ENCODE assay signal across 15 cellular contexts in the genomic region with DNA sequence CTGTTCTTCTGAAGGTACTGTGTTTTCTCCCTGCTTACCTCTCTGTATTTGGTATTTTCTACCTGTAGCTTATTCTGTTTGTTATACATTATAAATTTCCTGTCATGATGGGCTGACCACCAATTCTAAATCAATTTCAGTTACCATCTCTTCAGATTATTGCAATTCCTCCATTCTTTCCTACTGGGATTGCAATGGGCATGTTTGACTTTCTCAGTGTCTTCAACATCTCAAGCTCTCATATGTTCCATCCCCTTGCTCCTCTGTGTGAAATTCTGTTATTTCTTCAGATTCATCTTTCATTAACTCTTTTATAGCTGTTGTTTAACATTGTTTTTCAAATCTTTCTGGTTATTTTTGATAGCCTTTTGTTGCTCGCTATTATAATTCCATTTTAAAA. TPM values are rescaled to one million over a fixed set of nuclear protein-coding genes. Genes with fewer than 3 reads are reported as not detected.
DNase-seq lines count a peak whose midpoint lies in the region; ATAC-seq, FAIRE-seq and TF ChIP-seq lines count a peak whose summit lies in the region.
"Had no signal": no experiment of that assay in that cellular context is flagged by ENCODE, and none has a peak within 500 bp of the region (broad histone marks: within the 10 kb centered on the region; RNA-seq: fewer than 3 reads in every experiment).

No MANE protein-coding gene starts in this region.

- no peak for TF ChIP-seq CTCF in Caco-2 (IDR thresholded peaks at IDR 0.05; ENCODE audit: insufficient read depth in 1 of 2, low read depth in 1 of 2, low read length in 1 of 2, severe bottlenecking in 1 of 2, unreplicated experiment in 1 of 2)
- no peak for TF ChIP-seq CTCF in HFFc6 (IDR thresholded peaks at IDR 0.05)
- no peak for TF ChIP-seq CTCF in GM12878 (IDR thresholded peaks at IDR 0.05 in 2 of 3, conservative IDR thresholded peaks at IDR 0.05 in 1 of 3; ENCODE audit: control insufficient read depth in 2 of 3, extremely low read depth in 1 of 3, insufficient read depth in 1 of 3, low read depth in 3 of 3, low read length in 3 of 3)
- no peak for TF ChIP-seq CTCF in smooth muscle cell (IDR thresholded peaks at IDR 0.05; ENCODE audit: borderline replicate concordance, insufficient read depth, poor library complexity, severe bottlenecking)

- DNase-seq in Caco-2, result no peak
- no peak for DNase-seq in HFFc6
- DNase-seq in GM12878 (ENCODE audit: low read depth, low spot score), result no peak
- DNase-seq in smooth muscle cell (lab: John Stamatoyannopoulos, UW; ENCODE audit: unreplicated experiment), result no peak
- no peak for DNase-seq in activated naive CD4-positive, alpha-beta T cell (lab: John Stamatoyannopoulos, UW)
- DNase-seq in HTR-8/SVneo (ENCODE audit: insufficient read length, low spot score), result no peak
- DNase-seq: CD4-positive, alpha-beta memory T cell; GF-D8; GOT3; H9; KBM-7 had no signal

- SMC1A ChIA-PET in GM12878 (lab: Charles Lee; ENCODE audit: uncharacterized antibody, unreplicated experiment), result interaction anchor here (1.1 kb wide), 1 partner anchor 12 kb away, joined by 3 read pairs; no protein-coding TSS in a partner anchor

- no peak overlapping the region for H3K4me2 ChIP-seq in GM12878 (ENCODE audit: control insufficient read depth, insufficient read depth)
- no peak overlapping the region for H3K4me2 ChIP-seq in smooth muscle cell

- H3K4me3 Mint-ChIP-seq in Caco-2 (ENCODE audit: unreplicated experiment), result no peak overlapping the region
- peak overlapping the region; percentile 62; the same call in 1 of the 2 replicates for H3K4me3 Mint-ChIP-seq in HFFc6
- H3K4me3 Mint-ChIP-seq: CD4-positive, alpha-beta memory T cell; H9 had no signal

- RAD21 ChIA-PET in GM12878 (lab: Charles Lee; ENCODE audit: unreplicated experiment), result no interaction called here

- H3K9me3 Mint-ChIP-seq in Caco-2 (ENCODE audit: unreplicated experiment) (no peaks in the 10 kb centered on the region), HFFc6 (no peaks in the 10 kb centered on the region)
- H3K9me3 Mint-ChIP-seq: CD4-positive, alpha-beta memory T cell; H9 had no signal

- no peak overlapping the region for H3K4me3 ChIP-seq in Caco-2 (ENCODE audit: low read depth, low read length)
- H3K4me3 ChIP-seq in GM12878, result no peak overlapping the region
- H3K4me3 ChIP-seq in smooth muscle cell, result no peak overlapping the region

- H3K27ac Mint-ChIP-seq in Caco-2 (ENCODE audit: unreplicated experiment), result no peak overlapping the region
- peak overlapping the region; percentile 84 for H3K27ac Mint-ChIP-seq in HFFc6
- H3K27ac Mint-ChIP-seq: H9 had no signal

- H3K9ac ChIP-seq in GM12878 (ENCODE audit: control insufficient read depth, insufficient read depth, low read length), result no peak overlapping the region
- H3K9ac ChIP-seq in smooth muscle cell (ENCODE audit: low read depth), result no peak overlapping the region

- no peaks in the 10 kb centered on the region for H3K4me1 Mint-ChIP-seq in Caco-2 (ENCODE audit: low read depth, unreplicated experiment)
- peaks cover 32% of the 10 kb centered on the region for H3K4me1 Mint-ChIP-seq in HFFc6 (ENCODE audit: low read depth)
- H3K4me1 Mint-ChIP-seq: H9 had no signal

- H2AFZ ChIP-seq in GM12878 (ENCODE audit: control insufficient read depth, low read depth, low read length), result no peak overlapping the region
- no peak overlapping the region for H2AFZ ChIP-seq in smooth muscle cell (ENCODE audit: low read depth)

- H3K27me3 Mint-ChIP-seq in Caco-2 (ENCODE audit: insufficient read depth, unreplicated experiment), result no peaks in the 10 kb centered on the region
- H3K27me3 Mint-ChIP-seq in HFFc6 (ENCODE audit: insufficient read depth), result no peaks in the 10 kb centered on the region; the same call in 1 of the 2 replicates
- H3K27me3 Mint-ChIP-seq: CD4-positive, alpha-beta memory T cell had no signal

- TF ChIP-seq EP300 in GM12878 (IDR thresholded peaks at IDR 0.05; ENCODE audit: borderline replicate concordance in 1 of 2, control insufficient read depth in 1 of 2, low read depth in 2 of 2, low read length in 2 of 2), result no peak

- POLR2A ChIA-PET in Caco-2 (lab: Charles Lee), result no interaction called here
- POLR2A ChIA-PET in GM12878 (lab: Charles Lee), result interaction anchor here (1.3 kb wide), 1 partner anchor 17 kb away, joined by 3 read pairs; no protein-coding TSS in a partner anchor

- no peak for TF ChIP-seq POLR2A in GM12878 (IDR thresholded peaks at IDR 0.05; ENCODE audit: low read depth, low read length)

- peaks cover 57% of the 10 kb centered on the region for H3K36me3 Mint-ChIP-seq in Caco-2 (ENCODE audit: insufficient read depth, unreplicated experiment)
- H3K36me3 Mint-ChIP-seq in HFFc6 (ENCODE audit: low read depth), result peaks cover 34% of the 10 kb centered on the region

- ATAC-seq in GM12878 (no peak), GM18519 (IDR thresholded peaks at IDR 0.05; ENCODE audit: low FRiP score, unreplicated experiment) (no peak)

- CTCF ChIA-PET in Caco-2 (lab: Charles Lee), result no interaction called here
- CTCF ChIA-PET in GM12878 (lab: Yijun Ruan, JAX), result interaction anchor here (0.9 to 1.4 kb wide), 3 partner anchors 11 to 169 kb away, joined by 3 read pairs; no protein-coding TSS in a partner anchor

- peaks cover 2% of the 10 kb centered on the region; the same call in 1 of the 2 replicates for H4K20me1 ChIP-seq in GM12878 (ENCODE audit: control insufficient read depth, insufficient read depth)
- H4K20me1 ChIP-seq in smooth muscle cell (ENCODE audit: low read depth), result peaks cover 7% of the 10 kb centered on the region

- no peaks in the 10 kb centered on the region for H3K79me2 ChIP-seq in GM12878 (ENCODE audit: control insufficient read depth, insufficient read depth, low read length)
- H3K79me2 ChIP-seq in smooth muscle cell (ENCODE audit: low read depth), result no peaks in the 10 kb centered on the region

- BruUV-seq in Caco-2 (replicated peaks; lab: Mats Ljungman, UMichigan) (TSS peak; percentile 8), GM12878 (replicated peaks; lab: Mats Ljungman, UMichigan) (TSS peak; percentile 32)

- no peak for FAIRE-seq in GM12878 (lab: Jason Lieb, UNC)
- FAIRE-seq in HTR-8/SVneo (lab: Jason Lieb, UNC), result no peak
- FAIRE-seq: A204.1 had no signal

- WGBS in GM12878 (ENCODE audit: insufficient coverage, insufficient replicate concordance, low lambda C conversion rate, missing lambda C conversion rate), result 100% methylated on average over 1 of the region's 1 CpG
- WGBS in smooth muscle cell (ENCODE audit: low lambda C conversion rate), result 100% methylated on average over 1 of the region's 1 CpG

- in situ Hi-C loops in GM12878 (cut with MboI), result no loop called here

- no peaks in the 10 kb centered on the region for H3K4me1 ChIP-seq in Caco-2
- no peaks in the 10 kb centered on the region for H3K4me1 ChIP-seq in GM12878 (ENCODE audit: control insufficient read depth, insufficient read depth, low read length)
- no peaks in the 10 kb centered on the region for H3K4me1 ChIP-seq in smooth muscle cell (ENCODE audit: low read depth)
- H3K4me1 ChIP-seq: BE2C had no signal

- H3K27ac ChIP-seq in GM12878 (ENCODE audit: control insufficient read depth, insufficient read depth), result no peak overlapping the region
- peak overlapping the region; percentile 60 for H3K27ac ChIP-seq in smooth muscle cell (ENCODE audit: low read depth)
- H3K27ac ChIP-seq: C4-2B had no signal

- H3K36me3 ChIP-seq in Caco-2 (ENCODE audit: control insufficient read depth, insufficient read depth, low read length), result peaks cover 4% of the 10 kb centered on the region
- peaks cover 23 to 28% of the 10 kb centered on the region in 2 experiments for H3K36me3 ChIP-seq in GM12878 (ENCODE audit: control insufficient read depth in 2 of 2, insufficient read depth in 2 of 2, low read length in 1 of 2)
- no peaks in the 10 kb centered on the region for H3K36me3 ChIP-seq in smooth muscle cell (ENCODE audit: low read depth)

- H3K9me3 ChIP-seq in Caco-2, result no peaks in the 10 kb centered on the region
- no peaks in the 10 kb centered on the region for H3K9me3 ChIP-seq in GM12878 (replicated peaks; ENCODE audit: control insufficient read depth, insufficient read depth, low read length)
- H3K9me3 ChIP-seq in smooth muscle cell (replicated peaks; ENCODE audit: low read depth), result no peaks in the 10 kb centered on the region
- H3K9me3 ChIP-seq: BE2C had no signal

- no peaks in the 10 kb centered on the region for H3K27me3 ChIP-seq in Caco-2 (replicated peaks; ENCODE audit: control insufficient read depth, insufficient read depth, low read length)
- H3K27me3 ChIP-seq in GM12878 (replicated peaks in 1 of 2; ENCODE audit: control insufficient read depth in 2 of 2, insufficient read depth in 2 of 2, low read length in 1 of 2), result no peaks in the 10 kb centered on the region
- H3K27me3 ChIP-seq in smooth muscle cell (ENCODE audit: low read depth), result no peaks in the 10 kb centered on the region
- H3K27me3 ChIP-seq: BE2C had no signal

- intact Hi-C loops in Caco-2 (cut with micrococcal nuclease; ENCODE audit: unreplicated experiment) (no loop called here), GM12878 (cut with micrococcal nuclease; ENCODE audit: unreplicated experiment) (no loop called here)

- no peaks in the 10 kb centered on the region for H3F3A ChIP-seq in smooth muscle cell (ENCODE audit: low read depth)

- no peak for TF ChIP-seq RAD21 in GM12878 (IDR thresholded peaks at IDR 0.05; ENCODE audit: insufficient read depth, low read depth, low read length)

RNA-seq across cellular contexts. Expression of a gene that starts 15.5 kb away (rescaled TPM):
- 30.7 and 36.1 TPM in 2 replicates for total RNA-seq in Caco-2 (2022)
- total RNA-seq in HFFc6 (2021; fragmentation: NEBNext Ultra II Directional; extraction: Animal tissue kit (Norgen Biotek cat#: 25700)), result 10 to 100 TPM; 11.2 to 12.7 (median 12.2) TPM
- total RNA-seq in GM12878 (2013; cell fraction: nucleolus; rRNA removed), result 26.8 and 32.5 TPM in 2 replicates
- total RNA-seq in GM12878 (2014; rRNA removed), result 30.1 and 31.6 TPM in 2 replicates
- 17.3 TPM in 2 replicates for total RNA-seq in GM12878 (2014; rRNA removed; fragmentation: Illumina TruSeq; extraction: Trizol)
- 21.4 and 21.6 TPM in 2 replicates for total RNA-seq in GM12878 (2021)
- polyA plus RNA-seq in GM12878 (2011; ENCODE audit: low read depth), result 13.3 TPM
- 39.9 and 40.8 TPM in 2 replicates for polyA plus RNA-seq in GM12878 (2011; rRNA removed)
- 42.9 and 49.6 TPM in 2 replicates for polyA plus RNA-seq in GM12878 (2011; cell fraction: cytosol; rRNA removed)
- 18.1 and 18.8 TPM in 2 replicates for polyA plus RNA-seq in GM12878 (2011; cell fraction: nucleus; rRNA removed)
- 20.7 and 21.0 TPM in 2 replicates for polyA plus RNA-seq in GM12878 (2012)
- polyA plus RNA-seq in GM12878 (2014; fragmentation: Illumina TruSeq; extraction: Trizol), result 20.8 and 21.0 TPM in 2 replicates
- polyA plus RNA-seq in GM12878 (2014; fragmentation: Nextera tagmentation; extraction: Ambion mirVana), result 10 to 100 TPM in 1 of 2 experiments, 1 to 10 TPM in 1; 6.7 to 10.9 TPM
- 38.8 and 39.9 TPM in 2 replicates for polyA plus RNA-seq in GM12878 (2014; rRNA removed)
- 10 to 100 TPM; 38.2 to 47.0 TPM for polyA plus RNA-seq in GM12878 (2016; fragmentation: Nextera tagmentation; extraction: Ambion mirVana)
- polyA minus RNA-seq in GM12878 (2011; rRNA and poly(A)+ RNA removed), result 41.0 and 51.5 TPM in 2 replicates
- 10.1 and 10.2 TPM in 2 replicates for polyA minus RNA-seq in GM12878 (2011; cell fraction: cytosol; rRNA and poly(A)+ RNA removed)
- 8.7 and 13.7 TPM in 2 replicates for polyA minus RNA-seq in GM12878 (2011; cell fraction: nucleus; rRNA and poly(A)+ RNA removed)
- total RNA-seq in smooth muscle cell, result 16.5 and 23.0 TPM in 2 replicates
- 20.8 and 29.5 TPM in 2 replicates for polyA plus RNA-seq in smooth muscle cell

RNA-seq across cellular contexts. Expression of a gene that starts 16.0 kb away (rescaled TPM):
- total RNA-seq in Caco-2 (2022) (102 and 108 TPM in 2 replicates), GM12878 (2014; rRNA removed) (73.3 and 74.6 TPM in 2 replicates), GM12878 (2014; rRNA removed; fragmentation: Illumina TruSeq; extraction: Trizol) (73.7 and 79.0 TPM in 2 replicates), GM12878 (2021) (67.2 and 67.5 TPM in 2 replicates), smooth muscle cell (48.1 and 64.1 TPM in 2 replicates)
- 100 to 1,000 TPM in 4 of 6 experiments, 10 to 100 TPM in 2; 94.9 to 134 (median 113) TPM for total RNA-seq in HFFc6 (2021; fragmentation: NEBNext Ultra II Directional; extraction: Animal tissue kit (Norgen Biotek cat#: 25700))
- 37.0 and 38.0 TPM in 2 replicates for total RNA-seq in GM12878 (2013; cell fraction: nucleolus; rRNA removed)
- polyA plus RNA-seq in GM12878 (2011; ENCODE audit: low read depth), result 43.2 TPM
- polyA plus RNA-seq in GM12878 (2011; rRNA removed) (75.4 and 98.7 TPM in 2 replicates), GM12878 (2014; fragmentation: Illumina TruSeq; extraction: Trizol) (140 and 145 TPM in 2 replicates), GM12878 (2014; fragmentation: Nextera tagmentation; extraction: Ambion mirVana) (100 to 1,000 TPM; 128 to 143 TPM), GM12878 (2014; rRNA removed) (97.3 and 106 TPM in 2 replicates), GM12878 (2016; fragmentation: Nextera tagmentation; extraction: Ambion mirVana) (100 to 1,000 TPM; 140 to 143 TPM), smooth muscle cell (99.5 and 111 TPM in 2 replicates)
- polyA plus RNA-seq in GM12878 (2011; cell fraction: cytosol; rRNA removed), result 140 and 141 TPM in 2 replicates
- polyA plus RNA-seq in GM12878 (2011; cell fraction: nucleus; rRNA removed), result 90.6 and 105 TPM in 2 replicates
- 63.7 and 80.1 TPM in 2 replicates for polyA plus RNA-seq in GM12878 (2012)
- 101 and 104 TPM in 2 replicates for polyA minus RNA-seq in GM12878 (2011; rRNA and poly(A)+ RNA removed)
- 28.6 and 31.5 TPM in 2 replicates for polyA minus RNA-seq in GM12878 (2011; cell fraction: cytosol; rRNA and poly(A)+ RNA removed)
- polyA minus RNA-seq in GM12878 (2011; cell fraction: nucleus; rRNA and poly(A)+ RNA removed), result 22.7 and 42.6 TPM in 2 replicates

RNA-seq across cellular contexts. Expression of a gene that starts 16.7 kb away (rescaled TPM):
- total RNA-seq in Caco-2 (2022), result 41.7 and 44.6 TPM in 2 replicates
- total RNA-seq in HFFc6 (2021; fragmentation: NEBNext Ultra II Directional; extraction: Animal tissue kit (Norgen Biotek cat#: 25700)), result 10 to 100 TPM in 5 of 6 experiments, 1 to 10 TPM in 1; 8.8 to 17.4 (median 16.2) TPM
- total RNA-seq in GM12878 (2013; cell fraction: nucleolus; rRNA removed), result 42.6 and 46.5 TPM in 2 replicates
- 46.9 and 53.0 TPM in 2 replicates for total RNA-seq in GM12878 (2014; rRNA removed)
- 40.0 and 40.8 TPM in 2 replicates for total RNA-seq in GM12878 (2014; rRNA removed; fragmentation: Illumina TruSeq; extraction: Trizol)
- total RNA-seq in GM12878 (2021), result 45.4 and 49.3 TPM in 2 replicates
- 21.3 TPM for polyA plus RNA-seq in GM12878 (2011; ENCODE audit: low read depth)
- 88.5 and 124 TPM in 2 replicates for polyA plus RNA-seq in GM12878 (2011; rRNA removed)
- polyA plus RNA-seq in GM12878 (2011; cell fraction: cytosol; rRNA removed), result 49.6 and 68.6 TPM in 2 replicates
- 112 and 139 TPM in 2 replicates for polyA plus RNA-seq in GM12878 (2011; cell fraction: nucleus; rRNA removed)
- 28.1 and 36.6 TPM in 2 replicates for polyA plus RNA-seq in GM12878 (2012)
- 63.1 and 69.7 TPM in 2 replicates for polyA plus RNA-seq in GM12878 (2014; fragmentation: Illumina TruSeq; extraction: Trizol)
- 10 to 100 TPM; 42.8 to 51.2 TPM for polyA plus RNA-seq in GM12878 (2014; fragmentation: Nextera tagmentation; extraction: Ambion mirVana)
- polyA plus RNA-seq in GM12878 (2014; rRNA removed), result 55.5 and 59.3 TPM in 2 replicates
- 10 to 100 TPM; 79.1 to 83.4 TPM for polyA plus RNA-seq in GM12878 (2016; fragmentation: Nextera tagmentation; extraction: Ambion mirVana)
- 51.1 and 52.3 TPM in 2 replicates for polyA minus RNA-seq in GM12878 (2011; rRNA and poly(A)+ RNA removed)
- polyA minus RNA-seq in GM12878 (2011; cell fraction: cytosol; rRNA and poly(A)+ RNA removed), result 15.9 and 17.4 TPM in 2 replicates
- 29.9 and 65.0 TPM in 2 replicates for polyA minus RNA-seq in GM12878 (2011; cell fraction: nucleus; rRNA and poly(A)+ RNA removed)
- 9.7 and 13.7 TPM in 2 replicates for total RNA-seq in smooth muscle cell
- 6.6 and 9.3 TPM in 2 replicates for polyA plus RNA-seq in smooth muscle cell

RNA-seq across cellular contexts. Expression of a gene that starts 30.7 kb away (rescaled TPM):
- total RNA-seq in Caco-2 (2022), result 42.6 and 42.7 TPM in 2 replicates
- 10 to 100 TPM; 44.6 to 52.6 (median 47.5) TPM for total RNA-seq in HFFc6 (2021; fragmentation: NEBNext Ultra II Directional; extraction: Animal tissue kit (Norgen Biotek cat#: 25700))
- total RNA-seq in GM12878 (2013; cell fraction: nucleolus; rRNA removed), result 5.7 and 6.6 TPM in 2 replicates
- total RNA-seq in GM12878 (2014; rRNA removed), result 48.0 and 51.9 TPM in 2 replicates
- 55.9 and 58.1 TPM in 2 replicates for total RNA-seq in GM12878 (2014; rRNA removed; fragmentation: Illumina TruSeq; extraction: Trizol)
- total RNA-seq in GM12878 (2021), result 41.2 and 42.4 TPM in 2 replicates
- polyA plus RNA-seq in GM12878 (2011; ENCODE audit: low read depth), result 32.8 TPM
- polyA plus RNA-seq in GM12878 (2011; rRNA removed), result 62.3 and 72.3 TPM in 2 replicates
- 33.8 and 45.2 TPM in 2 replicates for polyA plus RNA-seq in GM12878 (2011; cell fraction: cytosol; rRNA removed)
- 21.5 and 26.3 TPM in 2 replicates for polyA plus RNA-seq in GM12878 (2011; cell fraction: nucleus; rRNA removed)
- 36.6 and 36.9 TPM in 2 replicates for polyA plus RNA-seq in GM12878 (2012)
- 66.0 and 78.0 TPM in 2 replicates for polyA plus RNA-seq in GM12878 (2014; fragmentation: Illumina TruSeq; extraction: Trizol)
- polyA plus RNA-seq in GM12878 (2014; fragmentation: Nextera tagmentation; extraction: Ambion mirVana), result 100 to 1,000 TPM; 180 to 207 TPM
- polyA plus RNA-seq in GM12878 (2014; rRNA removed), result 53.8 and 64.4 TPM in 2 replicates
- 100 to 1,000 TPM; 124 to 131 TPM for polyA plus RNA-seq in GM12878 (2016; fragmentation: Nextera tagmentation; extraction: Ambion mirVana)
- polyA minus RNA-seq in GM12878 (2011; rRNA and poly(A)+ RNA removed), result 18.1 and 18.3 TPM in 2 replicates
- 8.8 and 10.3 TPM in 2 replicates for polyA minus RNA-seq in GM12878 (2011; cell fraction: cytosol; rRNA and poly(A)+ RNA removed)
- 5.6 and 8.9 TPM in 2 replicates for polyA minus RNA-seq in GM12878 (2011; cell fraction: nucleus; rRNA and poly(A)+ RNA removed)
- total RNA-seq in smooth muscle cell, result 18.1 and 30.4 TPM in 2 replicates
- polyA plus RNA-seq in smooth muscle cell, result 52.9 and 54.8 TPM in 2 replicates

RNA-seq across cellular contexts. Expression of a gene that starts 31.5 kb away (rescaled TPM):
- total RNA-seq in Caco-2 (2022) (57.6 and 60.1 TPM in 2 replicates), GM12878 (2014; rRNA removed) (14.7 and 15.6 TPM in 2 replicates), GM12878 (2014; rRNA removed; fragmentation: Illumina TruSeq; extraction: Trizol) (12.6 and 13.5 TPM in 2 replicates), GM12878 (2021) (32.2 and 32.7 TPM in 2 replicates), smooth muscle cell (8.7 and 9.8 TPM in 2 replicates)
- 10 to 100 TPM; 26.6 to 30.8 (median 27.4) TPM for total RNA-seq in HFFc6 (2021; fragmentation: NEBNext Ultra II Directional; extraction: Animal tissue kit (Norgen Biotek cat#: 25700))
- 16.7 and 16.8 TPM in 2 replicates for total RNA-seq in GM12878 (2013; cell fraction: nucleolus; rRNA removed)
- polyA plus RNA-seq in GM12878 (2011; ENCODE audit: low read depth), result 6.7 TPM
- polyA plus RNA-seq in GM12878 (2011; rRNA removed) (10.8 and 19.9 TPM in 2 replicates), GM12878 (2014; fragmentation: Illumina TruSeq; extraction: Trizol) (11.5 and 20.2 TPM in 2 replicates), GM12878 (2014; fragmentation: Nextera tagmentation; extraction: Ambion mirVana) (under 1 TPM; 0.34 to 0.60 TPM), GM12878 (2014; rRNA removed) (23.5 and 26.6 TPM in 2 replicates), GM12878 (2016; fragmentation: Nextera tagmentation; extraction: Ambion mirVana) (1 to 10 TPM; 2.1 to 2.8 TPM), smooth muscle cell (7.3 and 9.8 TPM in 2 replicates)
- polyA plus RNA-seq in GM12878 (2011; cell fraction: cytosol; rRNA removed), result 21.5 and 26.0 TPM in 2 replicates
- 28.7 and 32.1 TPM in 2 replicates for polyA plus RNA-seq in GM12878 (2011; cell fraction: nucleus; rRNA removed)
- polyA plus RNA-seq in GM12878 (2012), result 11.0 and 13.2 TPM in 2 replicates
- 27.6 and 31.8 TPM in 2 replicates for polyA minus RNA-seq in GM12878 (2011; rRNA and poly(A)+ RNA removed)
- 9.1 and 12.8 TPM in 2 replicates for polyA minus RNA-seq in GM12878 (2011; cell fraction: cytosol; rRNA and poly(A)+ RNA removed)
- 5.7 and 14.7 TPM in 2 replicates for polyA minus RNA-seq in GM12878 (2011; cell fraction: nucleus; rRNA and poly(A)+ RNA removed)
